Comparison of ENCODE assay signal across 8 cellular contexts in genomic region chr12:123232472-123232806, GRCh38. TPM values are rescaled to one million over a fixed set of nuclear protein-coding genes. Genes with fewer than 3 reads are reported as not detected.
A peak's percentile ranks its signal among the peaks of the same experiment; 100 is the strongest.
DNase-seq lines count a peak whose midpoint lies in the region; ATAC-seq and TF ChIP-seq lines count a peak whose summit lies in the region.

No MANE protein-coding gene starts in this region.

- H3K27me3 ChIP-seq in right cardiac atrium (ENCODE audit: control insufficient read depth, insufficient read depth) (no peaks in the 10 kb centered on the region), smooth muscle cell (ENCODE audit: low read depth) (no peaks in the 10 kb centered on the region)

- no peak for TF ChIP-seq CTCF in smooth muscle cell (IDR thresholded peaks at IDR 0.05; ENCODE audit: borderline replicate concordance, insufficient read depth, poor library complexity, severe bottlenecking)

- no peaks in the 10 kb centered on the region for H3K9me3 Mint-ChIP-seq in T-helper 1 cell treated with Interleukin-12 subunit alpha and Interleukin-12 subunit beta and Interleukin-4 antibody, amounts not matched to agents 30 μg/mL and 1 μg/mL, for 36 hours
- H3K9me3 Mint-ChIP-seq in activated CD8-positive, alpha-beta T cell treated with anti-CD3 and anti-CD28 coated beads, Interleukin-2, amount 10 ng/mL, durations not matched to agents 7 days and 5 days (ENCODE audit: insufficient read depth) = no peaks in the 10 kb centered on the region

- no peaks in the 10 kb centered on the region for H3K27me3 Mint-ChIP-seq in T-helper 1 cell treated with Interleukin-12 subunit alpha and Interleukin-12 subunit beta and Interleukin-4 antibody, amounts not matched to agents 30 μg/mL and 1 μg/mL, for 36 hours (ENCODE audit: low read depth)
- no peaks in the 10 kb centered on the region for H3K27me3 Mint-ChIP-seq in activated CD8-positive, alpha-beta T cell treated with anti-CD3 and anti-CD28 coated beads, Interleukin-2, amount 10 ng/mL, durations not matched to agents 7 days and 5 days (ENCODE audit: low read depth)

- H3K27ac Mint-ChIP-seq in T-helper 1 cell treated with Interleukin-12 subunit alpha and Interleukin-12 subunit beta and Interleukin-4 antibody, amounts not matched to agents 30 μg/mL and 1 μg/mL, for 36 hours = peak overlapping the region; percentile 91
- H3K27ac Mint-ChIP-seq in activated CD8-positive, alpha-beta T cell treated with anti-CD3 and anti-CD28 coated beads, Interleukin-2, amount 10 ng/mL, durations not matched to agents 7 days and 5 days = peak overlapping the region; percentile 97

- H3K9me3 ChIP-seq in right cardiac atrium (ENCODE audit: control insufficient read depth, low read length) (no peaks in the 10 kb centered on the region), smooth muscle cell (replicated peaks; ENCODE audit: low read depth) (no peaks in the 10 kb centered on the region)

- CTCF ChIA-PET in activated CD8-positive, alpha-beta T cell treated with anti-CD3 and anti-CD28 coated beads, Interleukin-2, amount 10 ng/mL, durations not matched to agents 7 days and 5 days (lab: Charles Lee) = interaction anchor here (1.0 to 5.4 kb wide), 14 partner anchors 8 to 439 kb away, joined by 3 to 34 read pairs (median 6); partner anchors contain the start of genes ARL6IP4 and KMT5A

- H3K9ac ChIP-seq in smooth muscle cell (ENCODE audit: low read depth) = peak overlapping the region; percentile 77

- peak overlapping the region; percentile 94 for H3K4me2 ChIP-seq in smooth muscle cell

- WGBS in right cardiac atrium = under 1% methylated on average over 15 of the region's 15 CpGs
- WGBS in smooth muscle cell (ENCODE audit: low lambda C conversion rate) = under 1% methylated on average over 15 of the region's 15 CpGs

- no peaks in the 10 kb centered on the region for H3K36me3 ChIP-seq in smooth muscle cell (ENCODE audit: low read depth)

- peak overlapping the region; percentile 95 for H3K4me3 Mint-ChIP-seq in T-helper 1 cell treated with Interleukin-12 subunit alpha and Interleukin-12 subunit beta and Interleukin-4 antibody, amounts not matched to agents 30 μg/mL and 1 μg/mL, for 36 hours
- H3K4me3 Mint-ChIP-seq in activated CD8-positive, alpha-beta T cell treated with anti-CD3 and anti-CD28 coated beads, Interleukin-2, amount 10 ng/mL, durations not matched to agents 7 days and 5 days = peak overlapping the region; percentile 97

- H3F3A ChIP-seq in smooth muscle cell (ENCODE audit: low read depth) = peaks cover 4% of the 10 kb centered on the region

- no peak for ATAC-seq in activated CD8-positive, alpha-beta T cell treated with anti-CD3 and anti-CD28 coated beads, Interleukin-2, amount 10 ng/mL, durations not matched to agents 7 days and 5 days
- ATAC-seq in right cardiac atrium (peak; percentile 4 to 28), GM18520 (IDR thresholded peaks at IDR 0.05; ENCODE audit: unreplicated experiment) (no peak)

- H3K4me1 ChIP-seq in right cardiac atrium (ENCODE audit: control insufficient read depth, insufficient read depth, low read length) = peaks cover 3% of the 10 kb centered on the region
- peaks cover 29% of the 10 kb centered on the region for H3K4me1 ChIP-seq in smooth muscle cell (ENCODE audit: low read depth)

- peaks cover 71% of the 10 kb centered on the region for H3K79me2 ChIP-seq in smooth muscle cell (ENCODE audit: low read depth)

- no peak for DNase-seq in T-helper 1 cell
- DNase-seq in activated CD8-positive, alpha-beta T cell treated with anti-CD3 and anti-CD28 coated beads, Interleukin-2, amount 10 ng/mL, durations not matched to agents 7 days and 5 days = no peak
- no peak for DNase-seq in right cardiac atrium
- no peak for DNase-seq in smooth muscle cell (lab: John Stamatoyannopoulos, UW; ENCODE audit: unreplicated experiment)
- DNase-seq in SK-N-DZ (ENCODE audit: low spot score) = no peak
- no peak for DNase-seq in NCI-H82 (lab: John Stamatoyannopoulos, UW)

- peaks cover 53% of the 10 kb centered on the region for H3K4me1 Mint-ChIP-seq in T-helper 1 cell treated with Interleukin-12 subunit alpha and Interleukin-12 subunit beta and Interleukin-4 antibody, amounts not matched to agents 30 μg/mL and 1 μg/mL, for 36 hours (ENCODE audit: low read depth)
- H3K4me1 Mint-ChIP-seq in activated CD8-positive, alpha-beta T cell treated with anti-CD3 and anti-CD28 coated beads, Interleukin-2, amount 10 ng/mL, durations not matched to agents 7 days and 5 days (ENCODE audit: low read depth) = peaks cover 65% of the 10 kb centered on the region

- peaks cover 26% of the 10 kb centered on the region for H3K36me3 Mint-ChIP-seq in T-helper 1 cell treated with Interleukin-12 subunit alpha and Interleukin-12 subunit beta and Interleukin-4 antibody, amounts not matched to agents 30 μg/mL and 1 μg/mL, for 36 hours (ENCODE audit: low read depth)
- H3K36me3 Mint-ChIP-seq in activated CD8-positive, alpha-beta T cell treated with anti-CD3 and anti-CD28 coated beads, Interleukin-2, amount 10 ng/mL, durations not matched to agents 7 days and 5 days (ENCODE audit: low read depth) = peaks cover 56% of the 10 kb centered on the region

- H3K27ac ChIP-seq in right cardiac atrium (ENCODE audit: low read length) = peak overlapping the region; percentile 61
- H3K27ac ChIP-seq in smooth muscle cell (ENCODE audit: low read depth) = peak overlapping the region; percentile 62

- H3K4me3 ChIP-seq in right cardiac atrium (ENCODE audit: low read length) (peak overlapping the region; percentile 34), smooth muscle cell (peak overlapping the region; percentile 88)

- intact Hi-C loops in right cardiac atrium (cut with DNase I) = loop anchor here in 3 of 4 donors (5.0 to 10.0 kb wide), 4 partner anchors 188 to 368 kb away; partner anchors contain the start of genes ARL6IP4 (in 1 of the 3) and OGFOD2 (in 1 of the 3)

- peaks cover 4% of the 10 kb centered on the region for H4K20me1 ChIP-seq in smooth muscle cell (ENCODE audit: low read depth)

- POLR2A ChIA-PET in activated CD8-positive, alpha-beta T cell treated with anti-CD3 and anti-CD28 coated beads, Interleukin-2, amount 10 ng/mL, durations not matched to agents 7 days and 5 days (lab: Charles Lee) = interaction anchor here (0.5 to 3.2 kb wide), 51 partner anchors 9 to 966 kb away, joined by 3 to 80 read pairs (median 4); partner anchors contain the start of genes ATP6V0A2, DDX55, KMT5A and KNTC1

- H2AFZ ChIP-seq in smooth muscle cell (ENCODE audit: low read depth) = peak overlapping the region; percentile 95

RNA-seq across cellular contexts. Expression of gene MPHOSPH9, which starts 0.5 kb away (rescaled TPM):
- 100 to 1,000 TPM; 148 to 149 TPM for total RNA-seq in activated CD8-positive, alpha-beta T cell treated with anti-CD3 and anti-CD28 coated beads, Interleukin-2, amount 10 ng/mL, durations not matched to agents 7 days and 5 days
- total RNA-seq in right cardiac atrium (10 to 100 TPM; 14.8 to 27.4 (median 22.5) TPM), smooth muscle cell (50.3 and 70.8 TPM in 2 replicates)
- polyA plus RNA-seq in right cardiac atrium (8.0 TPM), smooth muscle cell (5.1 and 7.4 TPM in 2 replicates)
- polyA plus RNA-seq in SK-N-DZ (2014; cell fraction: cytosol; rRNA removed) = 80.2 and 101 TPM in 2 replicates
- polyA plus RNA-seq in SK-N-DZ (2014; cell fraction: nucleus; rRNA removed) = 126 and 134 TPM in 2 replicates

RNA-seq across cellular contexts. Expression of gene MTRFR, which starts 0.8 kb away (rescaled TPM):
- 10 to 100 TPM; 28.2 to 30.0 TPM for total RNA-seq in activated CD8-positive, alpha-beta T cell treated with anti-CD3 and anti-CD28 coated beads, Interleukin-2, amount 10 ng/mL, durations not matched to agents 7 days and 5 days
- total RNA-seq in right cardiac atrium = 10 to 100 TPM in 3 of 4 donors, 1 to 10 TPM in 1; 9.5 to 12.5 (median 10.7) TPM
- polyA plus RNA-seq in right cardiac atrium = 14.1 TPM
- 6.5 and 9.8 TPM in 2 replicates for total RNA-seq in smooth muscle cell
- polyA plus RNA-seq in smooth muscle cell = 14.5 and 19.0 TPM in 2 replicates
- 29.8 and 30.7 TPM in 2 replicates for polyA plus RNA-seq in SK-N-DZ (2014; cell fraction: cytosol; rRNA removed)
- polyA plus RNA-seq in SK-N-DZ (2014; cell fraction: nucleus; rRNA removed) = 7.1 and 7.4 TPM in 2 replicates

RNA-seq across cellular contexts. Expression of gene CDK2AP1, which starts 39.2 kb away (rescaled TPM):
- total RNA-seq in activated CD8-positive, alpha-beta T cell treated with anti-CD3 and anti-CD28 coated beads, Interleukin-2, amount 10 ng/mL, durations not matched to agents 7 days and 5 days = 10 to 100 TPM; 58.3 to 58.4 TPM
- total RNA-seq in right cardiac atrium (10 to 100 TPM; 76.1 to 95.2 (median 88.9) TPM), smooth muscle cell (322 and 395 TPM in 2 replicates)
- polyA plus RNA-seq in right cardiac atrium (164 TPM), smooth muscle cell (330 and 407 TPM in 2 replicates)
- polyA plus RNA-seq in SK-N-DZ (2014; cell fraction: cytosol; rRNA removed) = 187 and 188 TPM in 2 replicates
- 95.8 and 96.0 TPM in 2 replicates for polyA plus RNA-seq in SK-N-DZ (2014; cell fraction: nucleus; rRNA removed)

Comparison
In these comparisons a context has a peak if more than half of its experiments do, and no peak if none do; other contexts are left out.
1. ATAC-seq: peak in right cardiac atrium (2 of 2); none in activated CD8-positive, alpha-beta T cell treated with anti-CD3 and anti-CD28 coated beads, Interleukin-2, amount 10 ng/mL, durations not matched to agents 7 days and 5 days (single experiment) and GM18520 (single experiment).